In genomic region chr16:58462499-58462996, GRCh38 we compare ENCODE assay signal across 15 cellular contexts. TPM values are rescaled to one million over a fixed set of nuclear protein-coding genes. Genes with fewer than 3 reads are reported as not detected.
DNase-seq lines count a peak whose midpoint lies in the region; ATAC-seq and TF ChIP-seq lines count a peak whose summit lies in the region.
"Had no signal": no experiment of that assay in that cellular context is flagged by ENCODE, and none has a peak within 500 bp of the region (broad histone marks: within the 10 kb centered on the region; RNA-seq: fewer than 3 reads in every experiment).

No MANE protein-coding gene starts in this region.

- H3K27me3 Mint-ChIP-seq in CD4-positive, alpha-beta T cell, result peaks cover 61% of the 10 kb centered on the region
- peaks cover 82% of the 10 kb centered on the region for H3K27me3 Mint-ChIP-seq in H9 (ENCODE audit: low read depth)
- H3K27me3 Mint-ChIP-seq in dendritic cell treated with granulocyte-macrophage colony-stimulating factor and Interleukin-4, amounts not matched to agents 40 ng/mL and 50 ng/mL, for 4 days, result peaks cover 82% of the 10 kb centered on the region
- H3K27me3 Mint-ChIP-seq in natural killer cell (ENCODE audit: low read depth in 2 of 2), result peaks cover 33 to 34% of the 10 kb centered on the region in 2 donors

- no peak overlapping the region for H2BK120ac ChIP-seq in H9 (ENCODE audit: low read depth, low read length, poor library complexity, severe bottlenecking)

- no peaks in the 10 kb centered on the region for H3K9me3 ChIP-seq in CD4-positive, alpha-beta T cell (ENCODE audit: control insufficient read depth, low read length)
- no peaks in the 10 kb centered on the region for H3K9me3 ChIP-seq in H9 (ENCODE audit: control insufficient read depth, low read depth, low read length)
- H3K9me3 ChIP-seq: BE2C, stomach had no signal

- no peak overlapping the region for H4K91ac ChIP-seq in H9 (ENCODE audit: insufficient read length, low read depth, low read length)

- CTCF ChIA-PET in CD4-positive, alpha-beta T cell (lab: Charles Lee), result no interaction called here

- H3K4ac ChIP-seq in H9 (ENCODE audit: low read depth, low read length), result no peak overlapping the region

- H3K9ac ChIP-seq in H9 (ENCODE audit: extremely low read depth, insufficient read length, low read length), result no peak overlapping the region

- H3K4me1 Mint-ChIP-seq in CD4-positive, alpha-beta T cell (ENCODE audit: low read depth), result no peaks in the 10 kb centered on the region
- H3K4me1 Mint-ChIP-seq in H9, result peaks cover 9 to 26% of the 10 kb centered on the region in 2 experiments
- peaks cover 8% of the 10 kb centered on the region for H3K4me1 Mint-ChIP-seq in dendritic cell treated with granulocyte-macrophage colony-stimulating factor and Interleukin-4, amounts not matched to agents 40 ng/mL and 50 ng/mL, for 4 days (ENCODE audit: low read depth)
- peaks cover 9 to 10% of the 10 kb centered on the region in 2 donors for H3K4me1 Mint-ChIP-seq in natural killer cell

- no peak overlapping the region for H2AK5ac ChIP-seq in H9 (ENCODE audit: insufficient read length, low read length)

- no peak overlapping the region for H4K8ac ChIP-seq in H9 (replicated peaks; ENCODE audit: insufficient read length, low read depth, low read length)

- H3K23ac ChIP-seq in H9 (ENCODE audit: insufficient read length, low read depth, low read length), result no peak overlapping the region

- no peaks in the 10 kb centered on the region for H3K9me3 Mint-ChIP-seq in CD4-positive, alpha-beta T cell
- H3K9me3 Mint-ChIP-seq in H9, result no peaks in the 10 kb centered on the region; a peak in 1 of 5 replicates
- no peaks in the 10 kb centered on the region for H3K9me3 Mint-ChIP-seq in dendritic cell treated with granulocyte-macrophage colony-stimulating factor and Interleukin-4, amounts not matched to agents 40 ng/mL and 50 ng/mL, for 4 days
- H3K9me3 Mint-ChIP-seq in natural killer cell, result no peaks in the 10 kb centered on the region

- peaks cover 23% of the 10 kb centered on the region for H3K23me2 ChIP-seq in H9 (ENCODE audit: insufficient read length, low read depth, low read length, poor library complexity, severe bottlenecking)

- peak overlapping the region; percentile 45 for H3K4me3 Mint-ChIP-seq in CD4-positive, alpha-beta T cell
- H3K4me3 Mint-ChIP-seq in H9 (peak overlapping the region; percentile 43 to 74), natural killer cell (peak overlapping the region; percentile 67)
- peak overlapping the region; percentile 26 for H3K4me3 Mint-ChIP-seq in dendritic cell treated with granulocyte-macrophage colony-stimulating factor and Interleukin-4, amounts not matched to agents 40 ng/mL and 50 ng/mL, for 4 days

- no peak overlapping the region for H2BK15ac ChIP-seq in H9 (ENCODE audit: low read depth, low read length)

- no peak overlapping the region for H4K5ac ChIP-seq in H9 (ENCODE audit: insufficient read length, low read depth, low read length)

- H3K79me1 ChIP-seq in H9 (ENCODE audit: insufficient read depth, low read depth, low read length, poor library complexity, severe bottlenecking), result no peaks in the 10 kb centered on the region

- no CpG with 5 or more reads among the region's 15 CpGs for WGBS in H9 (ENCODE audit: extremely low coverage, insufficient read length, low lambda C conversion rate)

- no peaks in the 10 kb centered on the region for H3K79me2 ChIP-seq in H9 (ENCODE audit: insufficient read depth, low read length)

- no peak overlapping the region for H2BK12ac ChIP-seq in H9 (ENCODE audit: insufficient read length, low read depth, low read length)

- no peaks in the 10 kb centered on the region for H3K4me1 ChIP-seq in H9 (ENCODE audit: insufficient read depth, low read length)
- H3K4me1 ChIP-seq: BE2C had no signal

- POLR2A ChIA-PET in CD4-positive, alpha-beta T cell (lab: Charles Lee), result no interaction called here

- H4K20me1 ChIP-seq in H9 (ENCODE audit: control insufficient read depth, insufficient read depth, insufficient read length), result no peaks in the 10 kb centered on the region

- no peak for ATAC-seq in CD4-positive, alpha-beta T cell (ENCODE audit: poor library complexity)
- ATAC-seq in natural killer cell, result no peak

- peak overlapping the region; percentile 30 for H3K4me2 ChIP-seq in H9 (ENCODE audit: insufficient read depth, insufficient read length, low read length)

- no peak overlapping the region for H3K27ac Mint-ChIP-seq in CD4-positive, alpha-beta T cell
- H3K27ac Mint-ChIP-seq in H9, result peak overlapping the region in 1 of 3 experiments; percentile 40; a peak in 1 of 7 replicates
- no peak overlapping the region for H3K27ac Mint-ChIP-seq in dendritic cell treated with granulocyte-macrophage colony-stimulating factor and Interleukin-4, amounts not matched to agents 40 ng/mL and 50 ng/mL, for 4 days
- no peak overlapping the region for H3K27ac Mint-ChIP-seq in natural killer cell

- no peak overlapping the region; the same call in 1 of the 2 replicates for H3K14ac ChIP-seq in H9 (ENCODE audit: insufficient read depth, low read length)

- H3K36me3 Mint-ChIP-seq in CD4-positive, alpha-beta T cell (ENCODE audit: low read depth), result no peaks in the 10 kb centered on the region
- H3K36me3 Mint-ChIP-seq in H9 (ENCODE audit: insufficient read depth in 1 of 3, low read depth in 3 of 3) (no peaks in the 10 kb centered on the region; a peak in 1 of 7 replicates), natural killer cell (no peaks in the 10 kb centered on the region)
- no peaks in the 10 kb centered on the region for H3K36me3 Mint-ChIP-seq in dendritic cell treated with granulocyte-macrophage colony-stimulating factor and Interleukin-4, amounts not matched to agents 40 ng/mL and 50 ng/mL, for 4 days (ENCODE audit: low read depth)

- no peak overlapping the region for H2BK20ac ChIP-seq in H9 (ENCODE audit: low read depth, low read length, poor library complexity, severe bottlenecking)

- no peak overlapping the region for H3K18ac ChIP-seq in H9 (ENCODE audit: insufficient read length, low read depth, low read length)

- H3K56ac ChIP-seq in H9 (ENCODE audit: insufficient read length, low read depth, low read length), result no peak overlapping the region

- DNase-seq in CD4-positive, alpha-beta T cell, result no peak
- no peak for DNase-seq in H9
- DNase-seq in natural killer cell, result no peak
- DNase-seq in GF-D8 (lab: John Stamatoyannopoulos, UW), result no peak
- DNase-seq in cerebellar nuclear complex (lab: John Stamatoyannopoulos, UW), result no peak
- no peak for DNase-seq in activated CD8-positive, alpha-beta memory T cell treated with anti-CD3 and anti-CD28 coated beads for 24 hours
- no peak for DNase-seq in iPS-NIHi11 (ENCODE audit: low spot score)
- DNase-seq: dermis blood vessel endothelial cell, islet precursor cell, NCI-H187, NCI-H526 treated with DMSO at 0.1 percent for 48 hours, stomach had no signal

- intact Hi-C loops in CD4-positive, alpha-beta T cell (cut with DNase I, micrococcal nuclease), result no loop called here
- intact Hi-C loops in dendritic cell treated with granulocyte-macrophage colony-stimulating factor and Interleukin-4, amounts not matched to agents 40 ng/mL and 50 ng/mL, for 4 days (cut with micrococcal nuclease), result no loop called here
- intact Hi-C loops in natural killer cell (cut with micrococcal nuclease), result no loop called here

- H3K27me3 ChIP-seq in CD4-positive, alpha-beta T cell (ENCODE audit: control insufficient read depth, insufficient read depth, low read length), result peaks cover 56% of the 10 kb centered on the region
- H3K27me3 ChIP-seq in H9 (ENCODE audit: insufficient read depth, low read length), result peaks cover 23% of the 10 kb centered on the region; the same call in 1 of the 2 replicates

- no peak overlapping the region for H2BK5ac ChIP-seq in H9 (ENCODE audit: insufficient read length, low read length)

- no peak for TF ChIP-seq CTCF in CD4-positive, alpha-beta T cell (IDR thresholded peaks at IDR 0.05)
- TF ChIP-seq CTCF in H9 (conservative IDR thresholded peaks at IDR 0.05) (no peak), natural killer cell (IDR thresholded peaks at IDR 0.05) (no peak)

- H3T11ph ChIP-seq in H9 (ENCODE audit: low read length), result no peak overlapping the region

- H2AFZ ChIP-seq in H9 (ENCODE audit: low read length), result no peak overlapping the region

- no peak overlapping the region for H3K27ac ChIP-seq in CD4-positive, alpha-beta T cell (ENCODE audit: low read depth, low read length)
- H3K27ac ChIP-seq in H9 (ENCODE audit: insufficient read length, low read depth, low read length), result no peak overlapping the region
- H3K27ac ChIP-seq: RWPE1, stomach had no signal

RNA-seq across cellular contexts. Expression of gene NDRG4, which starts 37.4 kb away (rescaled TPM):
- 1 to 10 TPM; 2.8 to 3.2 TPM for total RNA-seq in CD4-positive, alpha-beta T cell
- 17.0 and 18.6 TPM in 2 replicates for total RNA-seq in H9 (2021)
- total RNA-seq in natural killer cell, result not detected

RNA-seq across cellular contexts. Expression of gene SETD6, which starts 52.8 kb away (rescaled TPM):
- total RNA-seq in CD4-positive, alpha-beta T cell, result 10 to 100 TPM; 21.9 to 25.5 TPM
- total RNA-seq in H9 (2021) (55.6 and 56.2 TPM in 2 replicates), natural killer cell (10 to 100 TPM; 20.3 to 34.5 (median 21.3) TPM)
